8 cellular contexts compared by ENCODE assay signal in the genomic region with DNA sequence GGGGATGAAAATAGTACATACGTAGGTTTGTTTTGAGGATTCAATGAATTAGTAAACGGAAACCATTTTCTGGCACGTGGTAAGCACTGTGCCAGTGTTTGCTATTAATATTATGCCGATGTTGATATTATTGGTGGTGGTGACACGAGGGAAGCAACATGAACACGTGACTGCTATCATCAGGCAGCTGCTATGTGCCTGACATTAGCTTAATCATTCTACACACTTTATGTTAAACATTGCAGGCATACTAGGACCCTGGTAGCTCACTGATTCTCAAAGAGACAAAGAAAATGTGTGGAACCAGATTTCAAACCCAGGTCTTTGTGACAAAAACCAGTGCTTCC. TPM values are rescaled to one million over a fixed set of nuclear protein-coding genes. Genes with fewer than 3 reads are reported as not detected.
DNase-seq lines count a peak whose midpoint lies in the region; ATAC-seq and TF ChIP-seq lines count a peak whose summit lies in the region.

No MANE protein-coding gene starts in this region.

- no peaks in the 10 kb centered on the region for H3K9me3 Mint-ChIP-seq in activated naive CD4-positive, alpha-beta T cell treated with anti-CD3 and anti-CD28 coated beads for 36 hours
- no peaks in the 10 kb centered on the region for H3K9me3 Mint-ChIP-seq in activated naive CD4-positive, alpha-beta T cell treated with anti-CD3 and anti-CD28 coated beads, Interleukin-2, amount 50 U/mL, for 72 hours

- peak overlapping the region; percentile 92 to 93 for H3K9ac ChIP-seq in liver (ENCODE audit: low read depth in 1 of 2, low read length in 2 of 2)

- H3K4me1 ChIP-seq in liver (ENCODE audit: control insufficient read depth in 4 of 4, insufficient read depth in 4 of 4, low read length in 3 of 4), result peaks cover under 1 to 53% (median 48%) of the 10 kb centered on the region in 4 donors
- H3K4me1 ChIP-seq in upper lobe of right lung, result peaks cover 53% of the 10 kb centered on the region

- CTCF ChIA-PET in activated naive CD4-positive, alpha-beta T cell treated with anti-CD3 and anti-CD28 coated beads for 36 hours (lab: Charles Lee), result interaction anchor here (0.5 to 1.7 kb wide), 8 partner anchors 19 to 194 kb away, joined by 3 to 7 read pairs (median 4); no protein-coding TSS in a partner anchor

- H3K27ac ChIP-seq in liver (ENCODE audit: low read depth in 1 of 2, low read length in 2 of 2) (peak overlapping the region; percentile 82 to 93), upper lobe of right lung (peak overlapping the region; percentile 98)

- TF ChIP-seq CTCF in liver (IDR thresholded peaks at IDR 0.05; ENCODE audit: low read depth, low read length, missing input control), result no peak
- no peak for TF ChIP-seq CTCF in upper lobe of right lung (IDR thresholded peaks at IDR 0.05)

- H3K27me3 ChIP-seq in liver (ENCODE audit: control insufficient read depth in 4 of 4, insufficient read depth in 4 of 4, low read length in 3 of 4) (no peaks in the 10 kb centered on the region), upper lobe of right lung (no peaks in the 10 kb centered on the region)

- H3K4me3 ChIP-seq in liver (ENCODE audit: low read depth in 1 of 3, low read length in 3 of 3) (peak overlapping the region; percentile 87 to 100 (median 88)), upper lobe of right lung (peak overlapping the region; percentile 97)

- H3K9me3 ChIP-seq in liver (ENCODE audit: control insufficient read depth in 4 of 4, low read length in 3 of 4), result no peaks in the 10 kb centered on the region
- no peaks in the 10 kb centered on the region for H3K9me3 ChIP-seq in upper lobe of right lung

- peak overlapping the region; percentile 82 for H3K4me3 Mint-ChIP-seq in activated naive CD4-positive, alpha-beta T cell treated with anti-CD3 and anti-CD28 coated beads for 36 hours

- H3K36me3 ChIP-seq in liver (ENCODE audit: control insufficient read depth in 4 of 4, insufficient read depth in 3 of 4, low read depth in 1 of 4, low read length in 3 of 4), result peaks cover 0 to 12% (median 10%) of the 10 kb centered on the region in 4 donors
- peaks cover 24% of the 10 kb centered on the region for H3K36me3 ChIP-seq in upper lobe of right lung

- intact Hi-C loops in activated naive CD4-positive, alpha-beta T cell treated with anti-CD3 and anti-CD28 coated beads for 36 hours (cut with micrococcal nuclease), result loop anchor here (1.0 to 5.0 kb wide), 2 partner anchors 28 to 87 kb away; partner anchors contain the start of gene TFIP11
- intact Hi-C loops in upper lobe of right lung (cut with DNase I), result no loop called here

- peak overlapping the region; percentile 83 for H3K27ac Mint-ChIP-seq in activated naive CD4-positive, alpha-beta T cell treated with anti-CD3 and anti-CD28 coated beads for 36 hours
- peak overlapping the region; percentile 93 for H3K27ac Mint-ChIP-seq in activated naive CD4-positive, alpha-beta T cell treated with anti-CD3 and anti-CD28 coated beads, Interleukin-2, amount 50 U/mL, for 72 hours

- 9% methylated on average over 6 of the region's 6 CpGs for WGBS in liver

- peaks cover 14% of the 10 kb centered on the region for H3K36me3 Mint-ChIP-seq in activated naive CD4-positive, alpha-beta T cell treated with anti-CD3 and anti-CD28 coated beads for 36 hours (ENCODE audit: low read depth)
- H3K36me3 Mint-ChIP-seq in activated naive CD4-positive, alpha-beta T cell treated with anti-CD3 and anti-CD28 coated beads, Interleukin-2, amount 50 U/mL, for 72 hours, result peaks cover 23 to 30% of the 10 kb centered on the region in 2 donors

- H3K27me3 Mint-ChIP-seq in activated naive CD4-positive, alpha-beta T cell treated with anti-CD3 and anti-CD28 coated beads for 36 hours (ENCODE audit: low read depth), result no peaks in the 10 kb centered on the region

- H3K4me1 Mint-ChIP-seq in activated naive CD4-positive, alpha-beta T cell treated with anti-CD3 and anti-CD28 coated beads for 36 hours (ENCODE audit: low read depth), result peaks cover 53% of the 10 kb centered on the region

- no peak for TF ChIP-seq RAD21 in liver (IDR thresholded peaks at IDR 0.05)

- DNase-seq in activated naive CD4-positive, alpha-beta T cell treated with anti-CD3 and anti-CD28 coated beads for 36 hours, result no peak
- DNase-seq in activated naive CD4-positive, alpha-beta T cell treated with anti-CD3 and anti-CD28 coated beads, Interleukin-2, amount 50 U/mL, for 16 hours, result no peak
- no peak for DNase-seq in activated naive CD4-positive, alpha-beta T cell treated with anti-CD3 and anti-CD28 coated beads, Interleukin-2, amount 50 U/mL, for 72 hours (ENCODE audit: low spot score in 2 of 2)
- DNase-seq in upper lobe of right lung, result no peak
- no peak for DNase-seq in SW480 (ENCODE audit: low spot score)
- no peak for DNase-seq in activated gamma-delta T cell treated with Interleukin-2 at 50 U/mL for 16 hours

- ATAC-seq in activated naive CD4-positive, alpha-beta T cell treated with anti-CD3 and anti-CD28 coated beads, Interleukin-2, amount 50 U/mL, for 72 hours, result no peak
- ATAC-seq in upper lobe of right lung (no peak), HG03520 (IDR thresholded peaks at IDR 0.05; ENCODE audit: unreplicated experiment) (no peak)

TF ChIP-seq in liver, 16 proteins besides CTCF, POLR2A, EP300 and RAD21 (continues in another document):
- TF ChIP-seq SP1 (IDR thresholded peaks at IDR 0.05) (no peak), HNF4A (conservative IDR thresholded peaks at IDR 0.05) (no peak), FOXA1 (IDR thresholded peaks at IDR 0.05) (no peak), NR2F2 (IDR thresholded peaks at IDR 0.05) (no peak), YY1 (IDR thresholded peaks at IDR 0.05) (no peak), EGR1 (IDR thresholded peaks at IDR 0.05; ENCODE audit: low read depth in 2 of 2) (no peak), RXRA (IDR thresholded peaks at IDR 0.05) (no peak)
- TF ChIP-seq, protein P1, sequence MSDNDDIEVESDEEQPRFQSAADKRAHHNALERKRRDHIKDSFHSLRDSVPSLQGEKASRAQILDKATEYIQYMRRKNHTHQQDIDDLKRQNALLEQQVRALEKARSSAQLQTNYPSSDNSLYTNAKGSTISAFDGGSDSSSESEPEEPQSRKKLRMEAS (IDR thresholded peaks at IDR 0.05), result no peak
- TF ChIP-seq, protein P2, sequence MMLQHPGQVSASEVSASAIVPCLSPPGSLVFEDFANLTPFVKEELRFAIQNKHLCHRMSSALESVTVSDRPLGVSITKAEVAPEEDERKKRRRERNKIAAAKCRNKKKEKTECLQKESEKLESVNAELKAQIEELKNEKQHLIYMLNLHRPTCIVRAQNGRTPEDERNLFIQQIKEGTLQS (IDR thresholded peaks at IDR 0.05), result no peak
- TF ChIP-seq, protein P3, sequence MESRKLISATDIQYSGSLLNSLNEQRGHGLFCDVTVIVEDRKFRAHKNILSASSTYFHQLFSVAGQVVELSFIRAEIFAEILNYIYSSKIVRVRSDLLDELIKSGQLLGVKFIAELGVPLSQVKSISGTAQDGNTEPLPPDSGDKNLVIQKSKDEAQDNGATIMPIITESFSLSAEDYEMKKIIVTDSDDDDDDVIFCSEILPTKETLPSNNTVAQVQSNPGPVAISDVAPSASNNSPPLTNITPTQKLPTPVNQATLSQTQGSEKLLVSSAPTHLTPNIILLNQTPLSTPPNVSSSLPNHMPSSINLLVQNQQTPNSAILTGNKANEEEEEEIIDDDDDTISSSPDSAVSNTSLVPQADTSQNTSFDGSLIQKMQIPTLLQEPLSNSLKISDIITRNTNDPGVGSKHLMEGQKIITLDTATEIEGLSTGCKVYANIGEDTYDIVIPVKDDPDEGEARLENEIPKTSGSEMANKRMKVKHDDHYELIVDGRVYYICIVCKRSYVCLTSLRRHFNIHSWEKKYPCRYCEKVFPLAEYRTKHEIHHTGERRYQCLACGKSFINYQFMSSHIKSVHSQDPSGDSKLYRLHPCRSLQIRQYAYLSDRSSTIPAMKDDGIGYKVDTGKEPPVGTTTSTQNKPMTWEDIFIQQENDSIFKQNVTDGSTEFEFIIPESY (IDR thresholded peaks at IDR 0.05), result no peak

RNA-seq across cellular contexts. Expression of gene SRRD, which starts 0.7 kb away (rescaled TPM):
- total RNA-seq in activated naive CD4-positive, alpha-beta T cell treated with anti-CD3 and anti-CD28 coated beads for 36 hours, result 10 to 100 TPM; 20.8 to 21.6 TPM
- 10 to 100 TPM; 18.6 to 27.4 TPM for total RNA-seq in activated naive CD4-positive, alpha-beta T cell treated with anti-CD3 and anti-CD28 coated beads, Interleukin-2, amount 50 U/mL, for 72 hours
- 10 to 100 TPM; 15.1 to 18.6 TPM for total RNA-seq in liver
- polyA plus RNA-seq in liver, result 10 to 100 TPM in 1 of 2 donors, 1 to 10 TPM in 1; 8.7 to 12.2 TPM
- total RNA-seq in upper lobe of right lung, result 14.6 TPM

RNA-seq across cellular contexts. Expression of gene HPS4, which starts 0.8 kb away (rescaled TPM):
- 10 to 100 TPM; 48.0 to 51.5 TPM for total RNA-seq in activated naive CD4-positive, alpha-beta T cell treated with anti-CD3 and anti-CD28 coated beads for 36 hours
- total RNA-seq in activated naive CD4-positive, alpha-beta T cell treated with anti-CD3 and anti-CD28 coated beads, Interleukin-2, amount 50 U/mL, for 72 hours, result 10 to 100 TPM; 51.3 to 62.6 TPM
- 10 to 100 TPM; 13.6 to 26.2 TPM for total RNA-seq in liver
- polyA plus RNA-seq in liver, result 10 to 100 TPM in 1 of 2 donors, 1 to 10 TPM in 1; 5.4 to 11.6 TPM
- 31.0 TPM for total RNA-seq in upper lobe of right lung

RNA-seq across cellular contexts. Expression of gene TFIP11, which starts 27.9 kb away (rescaled TPM):
- total RNA-seq in activated naive CD4-positive, alpha-beta T cell treated with anti-CD3 and anti-CD28 coated beads for 36 hours, result 10 to 100 TPM; 33.3 to 34.4 TPM
- 10 to 100 TPM; 45.5 to 49.3 TPM for total RNA-seq in activated naive CD4-positive, alpha-beta T cell treated with anti-CD3 and anti-CD28 coated beads, Interleukin-2, amount 50 U/mL, for 72 hours
- 10 to 100 TPM; 27.8 to 31.7 TPM for total RNA-seq in liver
- polyA plus RNA-seq in liver, result 10 to 100 TPM; 14.3 to 21.3 TPM
- 33.1 TPM for total RNA-seq in upper lobe of right lung

RNA-seq across cellular contexts. Expression of gene ASPHD2, which starts 55.3 kb away (rescaled TPM):
- total RNA-seq in activated naive CD4-positive, alpha-beta T cell treated with anti-CD3 and anti-CD28 coated beads for 36 hours, result 1 to 10 TPM; 4.4 to 4.7 TPM
- total RNA-seq in activated naive CD4-positive, alpha-beta T cell treated with anti-CD3 and anti-CD28 coated beads, Interleukin-2, amount 50 U/mL, for 72 hours, result 10 to 100 TPM in 1 of 2 donors, 1 to 10 TPM in 1; 3.5 to 15.1 TPM
- total RNA-seq in liver, result under 1 TPM; 0.17 to 0.47 TPM
- polyA plus RNA-seq in liver, result under 1 TPM; 0.12 to 0.19 TPM
- 1.2 TPM for total RNA-seq in upper lobe of right lung
